In the genomic region with DNA sequence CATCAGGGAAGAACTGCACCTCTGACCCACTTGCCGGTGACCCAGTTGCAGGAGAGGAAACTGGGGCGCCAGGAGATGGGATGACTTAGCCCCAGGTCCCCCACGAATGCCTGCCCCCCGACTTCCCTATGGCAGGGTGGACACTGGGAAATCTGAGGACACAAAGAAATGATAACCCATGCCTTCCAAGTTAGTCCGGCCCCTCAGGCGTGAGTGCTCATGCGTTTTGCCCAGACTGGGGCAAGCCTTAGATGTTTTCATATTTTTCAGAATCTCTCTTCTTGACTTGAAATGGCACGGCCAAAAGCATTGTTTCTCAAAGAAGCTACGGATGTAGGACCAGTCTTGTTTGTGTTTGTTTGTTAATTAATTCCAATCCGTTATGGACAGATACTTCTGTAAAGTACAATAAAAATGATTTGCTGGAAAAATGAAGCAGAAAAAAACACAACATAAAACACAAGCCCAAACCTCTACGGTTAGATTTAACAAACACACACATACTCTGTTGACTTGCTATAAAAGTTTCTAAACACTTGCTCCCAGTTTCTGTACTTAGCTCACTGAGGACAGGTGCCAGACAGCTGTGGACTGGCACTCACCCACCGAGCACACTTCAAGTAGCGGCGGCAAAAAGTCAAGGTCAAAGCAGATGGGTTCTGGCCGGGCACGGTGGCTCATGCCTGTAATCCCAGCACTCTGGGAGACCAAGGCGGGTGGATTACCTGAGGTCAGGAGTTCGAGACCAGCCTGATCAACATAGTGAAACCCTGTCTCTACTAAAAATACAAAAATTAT, we compare ENCODE assay signal across 11 cellular contexts.
DNase-seq lines count a peak whose midpoint lies in the region; ATAC-seq and TF ChIP-seq lines count a peak whose summit lies in the region.
"Had no signal": no experiment of that assay in that cellular context is flagged by ENCODE, and none has a peak within 500 bp of the region (broad histone marks: within the 10 kb centered on the region; RNA-seq: fewer than 3 reads in every experiment).

No MANE protein-coding gene starts in this region.

- CTCF ChIA-PET in Panc1 (lab: Charles Lee) = no interaction called here

- in situ Hi-C loops in ACHN (cut with HindIII; ENCODE audit: low pct_ligation_motif_present, low pct_unique_long_range_greater_than_20kb, low sequenced_read_pairs) (no loop called here), Panc1 (cut with HindIII; ENCODE audit: low pct_unique_long_range_greater_than_20kb, low sequenced_read_pairs) (no loop called here)

- peaks cover 2% of the 10 kb centered on the region for H3K79me2 ChIP-seq in trophoblast cell (ENCODE audit: control insufficient read depth, insufficient read depth, low read length, poor library complexity)

- no TSS peak for BruUV-seq in Panc1 (replicated peaks; lab: Mats Ljungman, UMichigan)

- peak overlapping the region; percentile 92 for H2BK12ac ChIP-seq in trophoblast cell (ENCODE audit: low read length)

- no peak overlapping the region for H2AFZ ChIP-seq in trophoblast cell (ENCODE audit: insufficient read depth, low read length, poor library complexity)

- POLR2A ChIA-PET in Panc1 (lab: Charles Lee) = no interaction called here

- peak overlapping the region; percentile 73 for H3K14ac ChIP-seq in trophoblast cell (ENCODE audit: low read length)

- H2BK120ac ChIP-seq in trophoblast cell (ENCODE audit: insufficient read depth, low read length, poor library complexity) = peak overlapping the region; percentile 92

- H3K4me2 ChIP-seq in trophoblast cell (ENCODE audit: low read length) = peak overlapping the region; percentile 5

- H3K18ac ChIP-seq in trophoblast cell (ENCODE audit: low read length) = peak overlapping the region; percentile 72

- TF ChIP-seq CTCF in Panc1 (IDR thresholded peaks at IDR 0.05) (no peak), esophagus squamous epithelium (IDR thresholded peaks at IDR 0.05) (no peak)

- H2AK5ac ChIP-seq in trophoblast cell (ENCODE audit: low read length) = no peak overlapping the region

- no peaks in the 10 kb centered on the region for H3K9me3 ChIP-seq in Panc1 (ENCODE audit: control insufficient read depth, insufficient read depth, low read depth, low read length)
- no peaks in the 10 kb centered on the region for H3K9me3 ChIP-seq in esophagus squamous epithelium
- no peaks in the 10 kb centered on the region for H3K9me3 ChIP-seq in trophoblast cell (ENCODE audit: insufficient read depth, low read depth, low read length)
- H3K9me3 ChIP-seq: upper lobe of left lung had no signal

- H4K8ac ChIP-seq in trophoblast cell (ENCODE audit: low read depth, low read length) = peak overlapping the region; percentile 76

- TF ChIP-seq POLR2A in esophagus squamous epithelium (IDR thresholded peaks at IDR 0.05) = no peak

- H3K27ac ChIP-seq in Panc1 (ENCODE audit: low read length) (peak overlapping the region; percentile 76), esophagus squamous epithelium (peak overlapping the region in 3 of 4 donors; percentile 29 to 76 (median 64)), trophoblast cell (ENCODE audit: low read depth, low read length) (peak overlapping the region; percentile 89)
- H3K27ac ChIP-seq: cardiac muscle cell had no signal

- peak; percentile 4 for DNase-seq in ACHN
- DNase-seq in Panc1 (ENCODE audit: low read depth, low spot score) = no peak
- no peak for DNase-seq in esophagus squamous epithelium (lab: John Stamatoyannopoulos, UW)
- peak; percentile 25 to 58 for DNase-seq in trophoblast cell
- DNase-seq in DMS53 (lab: John Stamatoyannopoulos, UW) = no peak
- DNase-seq in DMS153 treated with DMSO at 0.1 percent for 48 hours (lab: John Stamatoyannopoulos, UW; ENCODE audit: unreplicated experiment) = no peak
- no peak for DNase-seq in mucosa of gallbladder (ENCODE audit: low spot score)
- no peak for DNase-seq in AG08396 (ENCODE audit: low spot score)
- DNase-seq: activated CD4-positive, alpha-beta T cell treated with anti-CD3 and anti-CD28 coated beads, Interleukin-2, amount 50 U/mL, for 1 hour had no signal

- H4K12ac ChIP-seq in trophoblast cell (ENCODE audit: low read depth, low read length) = no peak overlapping the region

- H3K4me1 ChIP-seq in Panc1 (ENCODE audit: control insufficient read depth, insufficient read depth, low read length) = peaks cover 14% of the 10 kb centered on the region
- H3K4me1 ChIP-seq in esophagus squamous epithelium = peaks cover 0 to 39% (median 9%) of the 10 kb centered on the region in 3 donors
- H3K4me1 ChIP-seq in trophoblast cell (ENCODE audit: control insufficient read depth in 1 of 2, insufficient read depth in 2 of 2, low read length in 2 of 2) = peaks cover 37 to 46% of the 10 kb centered on the region in 2 experiments

- H3K27me3 ChIP-seq in Panc1 (ENCODE audit: control insufficient read depth, insufficient read depth, low read length) (no peaks in the 10 kb centered on the region), esophagus squamous epithelium (no peaks in the 10 kb centered on the region), trophoblast cell (ENCODE audit: insufficient read depth, low read length) (no peaks in the 10 kb centered on the region)
- H3K27me3 ChIP-seq: cardiac muscle cell, upper lobe of left lung had no signal

- intact Hi-C loops in Panc1 (cut with micrococcal nuclease; ENCODE audit: unreplicated experiment) = no loop called here
- intact Hi-C loops in esophagus squamous epithelium (cut with DNase I) = no loop called here

- H2BK5ac ChIP-seq in trophoblast cell (ENCODE audit: low read depth, low read length, poor library complexity) = peak overlapping the region; percentile 86

- H3K9ac ChIP-seq in trophoblast cell (ENCODE audit: low read length) = no peak overlapping the region

- H3K4me3 ChIP-seq in Panc1 (ENCODE audit: low read depth in 2 of 2, low read length in 2 of 2) (no peak overlapping the region; a peak in 1 of 4 replicates), esophagus squamous epithelium (no peak overlapping the region), trophoblast cell (ENCODE audit: low read depth, low read length) (no peak overlapping the region)
- H3K4me3 ChIP-seq: cardiac muscle cell, upper lobe of left lung had no signal

- H3K79me1 ChIP-seq in trophoblast cell (ENCODE audit: low read length) = peaks cover 33% of the 10 kb centered on the region

- H4K91ac ChIP-seq in trophoblast cell (ENCODE audit: low read depth, low read length) = peak overlapping the region; percentile 92

- 34 to 74% methylated on average over 6 to 18 of the region's 18 CpGs for WGBS in esophagus squamous epithelium, 2 donors
- no CpG with 5 or more reads among the region's 18 CpGs for WGBS in trophoblast cell (ENCODE audit: extremely low coverage, insufficient coverage, insufficient read length)

- H3K36me3 ChIP-seq in Panc1 (ENCODE audit: control insufficient read depth, insufficient read depth, low read length) = no peaks in the 10 kb centered on the region
- no peaks in the 10 kb centered on the region for H3K36me3 ChIP-seq in esophagus squamous epithelium
- H3K36me3 ChIP-seq in trophoblast cell (ENCODE audit: control insufficient read depth in 1 of 2, insufficient read depth in 2 of 2, low read length in 2 of 2) = no peaks in the 10 kb centered on the region
- H3K36me3 ChIP-seq: cardiac muscle cell, upper lobe of left lung had no signal

- no peak overlapping the region for H3K23ac ChIP-seq in trophoblast cell (ENCODE audit: low read length)

- peak overlapping the region; percentile 65 for H3K4ac ChIP-seq in trophoblast cell (ENCODE audit: low read depth, low read length)

- ATAC-seq in Panc1 = no peak

Comparison
In these comparisons a context has a peak if more than half of its experiments do, and no peak if none do; other contexts are left out.
1. DNase-seq: peak in ACHN (single experiment) and trophoblast cell (2 of 2); none in Panc1 (single experiment), esophagus squamous epithelium (single experiment), DMS53 (single experiment), DMS153 treated with DMSO at 0.1 percent for 48 hours (single experiment), mucosa of gallbladder (single experiment) and AG08396 (single experiment).
2. Peak in every context shown above with its lines, with median percentiles within 50 percentile points of each other: H3K27ac ChIP-seq.